ENCODE assay signal across 2 cellular contexts in the genomic region with DNA sequence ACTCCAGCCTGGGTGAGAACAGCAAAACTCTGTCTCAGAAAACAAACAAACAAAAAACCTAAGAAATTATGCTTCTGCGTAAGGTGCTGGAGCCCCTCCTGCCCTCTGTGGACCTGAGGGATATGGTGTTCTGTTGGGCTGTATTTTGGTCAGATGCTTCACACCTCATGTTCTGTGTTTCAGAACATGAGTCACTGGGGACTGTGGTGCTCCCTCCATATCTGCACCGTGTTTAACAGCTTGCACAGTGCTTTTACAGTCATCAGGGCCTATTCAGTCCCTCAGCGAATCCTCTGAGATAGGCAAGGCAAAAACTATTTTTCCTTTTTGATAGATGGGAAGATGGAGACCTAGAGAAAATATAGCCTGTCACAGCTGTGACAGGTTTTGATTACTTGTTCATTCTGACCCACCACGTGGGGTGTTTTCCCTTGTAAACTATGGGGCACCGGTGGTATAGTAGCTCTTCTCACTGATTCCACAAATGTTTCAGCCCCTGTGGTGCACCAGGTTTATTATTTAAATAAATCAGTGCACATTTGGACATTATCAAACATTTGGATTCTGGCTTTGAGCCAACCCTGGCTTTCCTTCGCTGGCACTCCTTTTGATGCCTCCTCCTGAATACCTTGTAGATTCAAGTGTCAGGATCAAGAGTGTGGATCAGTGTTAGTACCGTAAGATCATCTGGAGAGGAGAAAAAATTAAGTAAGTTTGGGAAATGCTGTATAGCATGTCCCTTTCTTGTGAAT.
TF ChIP-seq lines count a peak whose summit lies in the region.

No MANE protein-coding gene starts in this region.

TF ChIP-seq in Ishikawa, 13 proteins besides CTCF, POLR2A, EP300 and RAD21:
- 0 out of 2 replicates have a peak, but pooled peaks have one; percentile 17 for TF ChIP-seq NFIC (IDR thresholded peaks at IDR 0.05)
- no peak for TF ChIP-seq CEBPB (IDR thresholded peaks at IDR 0.05)

TF ChIP-seq in K562, 482 proteins besides CTCF, POLR2A, EP300 and RAD21:
- TF ChIP-seq RAD51 (IDR thresholded peaks at IDR 0.05; ENCODE audit: borderline replicate concordance, low read depth): no peak
- no peak for TF ChIP-seq SAFB2 (IDR thresholded peaks at IDR 0.05; ENCODE audit: borderline replicate concordance, low read depth, low read length, severe bottlenecking)
- no peak for TF ChIP-seq KDM2B (CRISPR knock-in tag; IDR thresholded peaks at IDR 0.05)
- no peak for TF ChIP-seq RBBP5 (IDR thresholded peaks at IDR 0.05; ENCODE audit: borderline replicate concordance, insufficient read depth, low read length, poor library complexity, severe bottlenecking)
- TF ChIP-seq, protein P1, sequence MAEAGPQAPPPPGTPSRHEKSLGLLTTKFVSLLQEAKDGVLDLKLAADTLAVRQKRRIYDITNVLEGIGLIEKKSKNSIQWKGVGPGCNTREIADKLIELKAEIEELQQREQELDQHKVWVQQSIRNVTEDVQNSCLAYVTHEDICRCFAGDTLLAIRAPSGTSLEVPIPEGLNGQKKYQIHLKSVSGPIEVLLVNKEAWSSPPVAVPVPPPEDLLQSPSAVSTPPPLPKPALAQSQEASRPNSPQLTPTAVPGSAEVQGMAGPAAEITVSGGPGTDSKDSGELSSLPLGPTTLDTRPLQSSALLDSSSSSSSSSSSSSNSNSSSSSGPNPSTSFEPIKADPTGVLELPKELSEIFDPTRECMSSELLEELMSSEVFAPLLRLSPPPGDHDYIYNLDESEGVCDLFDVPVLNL (CRISPR knock-in tag; IDR thresholded peaks at IDR 0.05; ENCODE audit: low read depth): no peak
- peak; percentile 76 for TF ChIP-seq NFIC (IDR thresholded peaks at IDR 0.05)
